16 cellular contexts compared by ENCODE assay signal in the genomic region with DNA sequence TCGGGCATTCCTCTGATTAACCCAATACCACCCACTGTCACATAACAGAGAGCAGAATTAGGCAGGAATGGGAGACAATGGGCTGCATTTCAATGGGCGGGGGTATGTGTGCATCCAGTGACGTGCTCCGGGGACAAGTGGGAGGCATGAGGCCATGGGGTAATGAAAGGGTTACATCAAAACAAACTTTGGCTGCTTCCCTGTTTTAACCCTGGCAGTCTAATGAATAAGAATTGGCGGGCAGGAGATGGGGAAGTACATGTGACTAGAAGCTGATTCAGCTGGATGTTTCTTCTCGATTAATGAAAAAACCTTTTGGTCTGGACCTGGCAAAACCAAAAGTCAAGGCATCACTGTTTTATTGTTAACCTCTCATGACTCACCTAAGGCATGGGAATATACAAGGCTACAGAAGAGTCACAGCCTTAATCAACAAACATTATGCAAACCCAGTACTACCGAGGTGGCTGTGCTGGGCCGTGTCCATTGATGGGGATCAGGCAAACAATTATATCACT. TPM values are rescaled to one million over a fixed set of nuclear protein-coding genes. Genes with fewer than 3 reads are reported as not detected.
DNase-seq lines count a peak whose midpoint lies in the region; ATAC-seq, FAIRE-seq and TF ChIP-seq lines count a peak whose summit lies in the region.
"Had no signal": no experiment of that assay in that cellular context is flagged by ENCODE, and none has a peak within 500 bp of the region (broad histone marks: within the 10 kb centered on the region; RNA-seq: fewer than 3 reads in every experiment).

No MANE protein-coding gene starts in this region.

- FAIRE-seq in keratinocyte (lab: Jason Lieb, UNC), result peak; percentile 44

- no peaks in the 10 kb centered on the region for H3K9me1 ChIP-seq in keratinocyte (ENCODE audit: control insufficient read depth, extremely low read depth, insufficient read depth, low read length)

- no peak for TF ChIP-seq CTCF in choroid plexus epithelial cell (conservative IDR thresholded peaks at IDR 0.05; ENCODE audit: low read depth, low read length)
- TF ChIP-seq CTCF in keratinocyte (optimal IDR thresholded peaks at IDR 0.05 in 1 of 3, IDR thresholded peaks at IDR 0.05 in 1 of 3, conservative IDR thresholded peaks at IDR 0.05 in 1 of 3; ENCODE audit: extremely low read depth in 1 of 3, insufficient read depth in 2 of 3, low read length in 3 of 3), result no peak

- ATAC-seq in GM18520 (IDR thresholded peaks at IDR 0.05; ENCODE audit: unreplicated experiment) (no peak), GM21737 (IDR thresholded peaks at IDR 0.05; ENCODE audit: unreplicated experiment) (no peak)
- ATAC-seq: naive thymus-derived CD4-positive, alpha-beta T cell had no signal

- DNase-seq in Caki2 (ENCODE audit: low read depth) (peak; percentile 70), KBM-7 (peak; percentile 49), choroid plexus epithelial cell (ENCODE audit: low read depth) (peak; percentile 43), keratinocyte (ENCODE audit: low read depth, low spot score) (peak; percentile 9)
- DNase-seq in activated CD4-positive, alpha-beta T cell treated with anti-CD3 and anti-CD28 coated beads for 48 hours, result no peak
- no peak for DNase-seq in stimulated activated naive CD4-positive, alpha-beta T cell treated with Interleukin-2 at 50 U/mL for 16 hours (lab: John Stamatoyannopoulos, UW)
- DNase-seq: activated CD8-positive, alpha-beta memory T cell treated with anti-CD3 and anti-CD28 coated beads, Interleukin-2, amount 50 U/mL, for 48 hours; colonic mucosa; foreskin melanocyte; Kasumi-1; naive thymus-derived CD4-positive, alpha-beta T cell; NK-92 treated with Interleukin-12 subunit alpha and Interleukin-12 subunit beta, amount 100 ng/mL, for 24 hours; retina; stimulated activated CD4-positive, alpha-beta T cell treated with anti-CD3 and anti-CD28 coated beads, Interleukin-2, amount 100 ng/mL, for 24 hours had no signal

- H2AFZ ChIP-seq in keratinocyte (ENCODE audit: control insufficient read depth, low read length), result no peak overlapping the region

- in situ Hi-C loops in Caki2 (cut with HindIII; ENCODE audit: low pct_unique_long_range_greater_than_20kb, low sequenced_read_pairs), result no loop called here
- in situ Hi-C loops in KBM-7 (cut with MboI; ENCODE audit: low pct_unique_long_range_greater_than_20kb, low sequenced_read_pairs), result no loop called here

- no peaks in the 10 kb centered on the region for H3K27me3 ChIP-seq in keratinocyte (ENCODE audit: control insufficient read depth, extremely low read depth, insufficient read depth, low read length)
- H3K27me3 ChIP-seq: colonic mucosa had no signal

- no peak overlapping the region for H3K9ac ChIP-seq in keratinocyte (ENCODE audit: control insufficient read depth, extremely low read depth, insufficient read depth, low read length)

- H3K79me2 ChIP-seq in keratinocyte (ENCODE audit: control insufficient read depth, insufficient read depth, low read length), result no peaks in the 10 kb centered on the region

- H3K9me3 ChIP-seq in keratinocyte (ENCODE audit: control insufficient read depth, low read depth, low read length), result no peaks in the 10 kb centered on the region
- H3K9me3 ChIP-seq: colonic mucosa had no signal

- H3K4me3 ChIP-seq in choroid plexus epithelial cell (ENCODE audit: low read depth, low read length) (no peak overlapping the region), keratinocyte (ENCODE audit: control insufficient read depth in 2 of 3, extremely low read depth in 1 of 3, insufficient read depth in 2 of 3, low read depth in 1 of 3, low read length in 3 of 3) (no peak overlapping the region)
- H3K4me3 ChIP-seq: colonic mucosa had no signal

- H3K36me3 ChIP-seq in keratinocyte (ENCODE audit: control insufficient read depth in 2 of 2, extremely low read depth in 1 of 2, insufficient read depth in 2 of 2, low read length in 2 of 2), result no peaks in the 10 kb centered on the region
- H3K36me3 ChIP-seq: colonic mucosa had no signal

- no peaks in the 10 kb centered on the region for H4K20me1 ChIP-seq in keratinocyte (ENCODE audit: control insufficient read depth, extremely low read depth, insufficient read depth, low read length)

- H3K4me1 ChIP-seq in keratinocyte (ENCODE audit: control insufficient read depth, extremely low read depth, insufficient read depth, low read length), result no peaks in the 10 kb centered on the region
- H3K4me1 ChIP-seq: colonic mucosa had no signal

- H3K4me2 ChIP-seq in keratinocyte (ENCODE audit: control insufficient read depth, extremely low read depth, insufficient read depth, low read depth, low read length), result no peak overlapping the region

- dilution Hi-C loops in keratinocyte (cut with MboI; ENCODE audit: extremely low pct_ligation_motif_present, low sequenced_read_pairs), result no loop called here

- H3K27ac ChIP-seq in keratinocyte (ENCODE audit: control insufficient read depth, insufficient read depth, low read length), result no peak overlapping the region
- H3K27ac ChIP-seq: colonic mucosa had no signal

RNA-seq across cellular contexts. Expression of a gene that starts 44.2 kb away (rescaled TPM):
- 4.9 and 7.1 TPM in 2 replicates for total RNA-seq in Caki2 (2014; rRNA removed; shearing (Covaris generic); ENCODE audit: low replicate concordance)
- polyA plus RNA-seq in keratinocyte, result 10.9 to 15.0 TPM (median 14.2 TPM) in 3 replicates
- 3.3 TPM for polyA plus RNA-seq in keratinocyte (2011; ENCODE audit: low read depth)
- polyA plus RNA-seq in keratinocyte (2011; cell fraction: cytosol; rRNA removed), result 13.5 and 20.6 TPM in 2 replicates
- polyA plus RNA-seq in keratinocyte (2011; cell fraction: nucleus; rRNA removed), result 12.8 and 15.4 TPM in 2 replicates
- 6.9 and 10.3 TPM in 2 replicates for polyA plus RNA-seq in keratinocyte (2012; ENCODE audit: low replicate concordance)
- polyA minus RNA-seq in keratinocyte, result 3.1 to 7.7 TPM (median 5.6 TPM) in 3 replicates
- polyA minus RNA-seq in keratinocyte (2011; cell fraction: cytosol; rRNA and poly(A)+ RNA removed), result 9.2 TPM
- 2.6 and 3.8 TPM in 2 replicates for polyA minus RNA-seq in keratinocyte (2011; cell fraction: nucleus; rRNA and poly(A)+ RNA removed)

Comparison
In these comparisons a context has a peak if more than half of its experiments do, and no peak if none do; other contexts are left out.
1. DNase-seq: peak in Caki2 (single experiment), KBM-7 (single experiment), choroid plexus epithelial cell (single experiment) and keratinocyte (single experiment); none in activated CD4-positive, alpha-beta T cell treated with anti-CD3 and anti-CD28 coated beads for 48 hours (single experiment) and stimulated activated naive CD4-positive, alpha-beta T cell treated with Interleukin-2 at 50 U/mL for 16 hours (single experiment).